ENCODE assay signal across 1 cellular context in genomic region chr2:85561280-85562212, GRCh38.
A peak's percentile ranks its signal among the peaks of the same experiment; 100 is the strongest.
TF ChIP-seq lines count a peak whose summit lies in the region.

Gene GGCX, minus strand, starts transcription at chr2:85561493. Its CDS starts 65 bp downstream, at chr2:85561428.

TF ChIP-seq in HepG2, 621 proteins besides CTCF, POLR2A, EP300 and RAD21 (continued from another document and continues in another):
- TF ChIP-seq ZBTB14 (CRISPR knock-in tag; IDR thresholded peaks at IDR 0.05) (no peak; the same call in 1 of the 2 replicates), TRIM24 (CRISPR knock-in tag; IDR thresholded peaks at IDR 0.05) (no peak), ZBTB40 (IDR thresholded peaks at IDR 0.05) (no peak), ZBTB40 (CRISPR knock-in tag; IDR thresholded peaks at IDR 0.05) (peak; percentile 81; the same call in 1 of the 2 replicates), SNAPC4 (CRISPR knock-in tag; IDR thresholded peaks at IDR 0.05) (no peak), RFX5 (IDR thresholded peaks at IDR 0.05; ENCODE audit: low read depth, low read length) (no peak; the same call in none of the 2 replicates), ZNF296 (CRISPR knock-in tag; conservative IDR thresholded peaks at IDR 0.05) (0 out of 2 replicates have a peak, but pooled peaks have one; percentile 79), KDM1A (CRISPR knock-in tag; IDR thresholded peaks at IDR 0.05) (no peak), ZNF570 (CRISPR knock-in tag; IDR thresholded peaks at IDR 0.05; ENCODE audit: borderline replicate concordance) (no peak), ZKSCAN5 (CRISPR knock-in tag; IDR thresholded peaks at IDR 0.05) (no peak; the same call in none of the 2 replicates), STAT5B (CRISPR knock-in tag; IDR thresholded peaks at IDR 0.05) (no peak), NFE2L2 (IDR thresholded peaks at IDR 0.05; ENCODE audit: low read length) (no peak), ZNF468 (CRISPR knock-in tag; IDR thresholded peaks at IDR 0.05) (no peak), ZMAT5 (CRISPR knock-in tag; IDR thresholded peaks at IDR 0.05; ENCODE audit: borderline replicate concordance, low read depth) (no peak), ZFP36L2 (CRISPR knock-in tag; IDR thresholded peaks at IDR 0.05) (no peak; the same call in 1 of the 2 replicates), ZKSCAN1 (IDR thresholded peaks at IDR 0.05; ENCODE audit: low read length) (0 out of 2 replicates have a peak, but pooled peaks have one; percentile 16), JUND (CRISPR knock-in tag; IDR thresholded peaks at IDR 0.05) (no peak), ZNF367 (CRISPR knock-in tag; IDR thresholded peaks at IDR 0.05; ENCODE audit: borderline replicate concordance) (no peak), ZBTB39 (CRISPR knock-in tag; IDR thresholded peaks at IDR 0.05) (peak; percentile 83), RARA (CRISPR knock-in tag; IDR thresholded peaks at IDR 0.05) (no peak; the same call in 1 of the 2 replicates), RBM39 (IDR thresholded peaks at IDR 0.05; ENCODE audit: low read depth, low read length, poor library complexity, severe bottlenecking) (peak; percentile 88), ZBTB2 (CRISPR knock-in tag; IDR thresholded peaks at IDR 0.05; ENCODE audit: low read depth) (no peak; the same call in 1 of the 2 replicates), ZNF775 (CRISPR knock-in tag; IDR thresholded peaks at IDR 0.05; ENCODE audit: borderline replicate concordance) (no peak), DMTF1 (CRISPR knock-in tag; IDR thresholded peaks at IDR 0.05) (0 out of 2 replicates have a peak, but pooled peaks have one; percentile 32), SAP130 (CRISPR knock-in tag; IDR thresholded peaks at IDR 0.05; ENCODE audit: low read depth) (peak; percentile 98), HMG20A (CRISPR knock-in tag; IDR thresholded peaks at IDR 0.05; ENCODE audit: borderline replicate concordance) (no peak; the same call in 1 of the 2 replicates), SKIL (CRISPR knock-in tag; IDR thresholded peaks at IDR 0.05; ENCODE audit: borderline replicate concordance) (no peak), NR2F2 (IDR thresholded peaks at IDR 0.05; ENCODE audit: borderline replicate concordance, low read depth) (peak; percentile 87; the same call in 1 of the 2 replicates), ZNF709 (CRISPR knock-in tag; IDR thresholded peaks at IDR 0.05) (peak; percentile 97), SNAPC2 (CRISPR knock-in tag; IDR thresholded peaks at IDR 0.05) (peak; percentile 84), JARID2 (CRISPR knock-in tag; IDR thresholded peaks at IDR 0.05; ENCODE audit: insufficient replicate concordance) (no peak), PCBP2 (optimal IDR thresholded peaks at IDR 0.05; ENCODE audit: low read depth, low read length, poor library complexity, severe bottlenecking) (no peak)
